ENCODE assay signal across 1 cellular context in the genomic region with DNA sequence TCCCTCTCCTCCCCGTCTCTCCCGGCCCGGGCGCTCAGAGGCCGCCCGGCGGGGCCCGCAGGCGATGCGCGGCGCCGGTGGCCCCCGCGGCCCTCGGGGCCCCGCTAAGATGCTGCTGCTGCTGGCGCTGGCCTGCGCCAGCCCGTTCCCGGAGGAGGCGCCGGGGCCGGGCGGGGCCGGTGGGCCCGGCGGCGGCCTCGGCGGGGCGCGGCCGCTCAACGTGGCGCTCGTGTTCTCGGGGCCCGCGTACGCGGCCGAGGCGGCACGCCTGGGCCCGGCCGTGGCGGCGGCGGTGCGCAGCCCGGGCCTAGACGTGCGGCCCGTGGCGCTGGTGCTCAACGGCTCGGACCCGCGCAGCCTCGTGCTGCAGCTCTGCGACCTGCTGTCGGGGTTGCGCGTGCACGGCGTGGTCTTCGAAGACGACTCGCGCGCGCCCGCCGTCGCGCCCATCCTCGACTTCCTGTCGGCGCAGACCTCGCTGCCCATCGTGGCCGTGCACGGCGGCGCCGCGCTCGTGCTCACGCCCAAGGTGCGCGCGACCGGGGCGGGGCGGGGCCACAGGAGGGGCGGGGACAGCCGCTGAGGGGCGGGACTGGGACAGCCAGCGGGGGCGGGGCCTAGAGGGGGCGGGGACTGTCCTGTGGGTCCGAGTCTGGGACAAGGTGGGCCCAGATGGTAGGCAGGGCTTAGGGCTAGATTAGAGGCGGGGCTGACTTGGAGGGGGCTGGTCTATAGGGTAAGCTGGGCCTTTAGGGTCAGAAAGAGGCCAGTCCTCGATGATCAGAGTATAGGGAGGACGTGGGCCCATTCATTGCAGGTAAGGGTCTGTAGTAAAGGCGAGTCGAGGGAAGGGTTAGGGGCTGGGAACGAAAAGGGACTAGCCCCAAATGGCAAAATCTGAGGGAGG.
A peak's percentile ranks its signal among the peaks of the same experiment; 100 is the strongest.
TF ChIP-seq lines count a peak whose summit lies in the region.

No MANE protein-coding gene starts in this region.

TF ChIP-seq in K562, 482 proteins besides CTCF, POLR2A, EP300 and RAD21 (continued from another document and continues in another):
- TF ChIP-seq, protein P1, sequence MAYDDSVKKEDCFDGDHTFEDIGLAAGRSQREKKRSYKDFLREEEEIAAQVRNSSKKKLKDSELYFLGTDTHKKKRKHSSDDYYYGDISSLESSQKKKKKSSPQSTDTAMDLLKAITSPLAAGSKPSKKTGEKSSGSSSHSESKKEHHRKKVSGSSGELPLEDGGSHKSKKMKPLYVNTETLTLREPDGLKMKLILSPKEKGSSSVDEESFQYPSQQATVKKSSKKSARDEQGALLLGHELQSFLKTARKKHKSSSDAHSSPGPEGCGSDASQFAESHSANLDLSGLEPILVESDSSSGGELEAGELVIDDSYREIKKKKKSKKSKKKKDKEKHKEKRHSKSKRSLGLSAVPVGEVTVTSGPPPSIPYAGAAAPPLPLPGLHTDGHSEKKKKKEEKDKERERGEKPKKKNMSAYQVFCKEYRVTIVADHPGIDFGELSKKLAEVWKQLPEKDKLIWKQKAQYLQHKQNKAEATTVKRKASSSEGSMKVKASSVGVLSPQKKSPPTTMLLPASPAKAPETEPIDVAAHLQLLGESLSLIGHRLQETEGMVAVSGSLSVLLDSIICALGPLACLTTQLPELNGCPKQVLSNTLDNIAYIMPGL (CRISPR knock-in tag; IDR thresholded peaks at IDR 0.05) = peak; percentile 69; the same call in 1 of the 2 replicates
- TF ChIP-seq NBN (IDR thresholded peaks at IDR 0.05; ENCODE audit: low read depth) = peak; percentile 67; the same call in 1 of the 2 replicates
- TF ChIP-seq, protein P2, sequence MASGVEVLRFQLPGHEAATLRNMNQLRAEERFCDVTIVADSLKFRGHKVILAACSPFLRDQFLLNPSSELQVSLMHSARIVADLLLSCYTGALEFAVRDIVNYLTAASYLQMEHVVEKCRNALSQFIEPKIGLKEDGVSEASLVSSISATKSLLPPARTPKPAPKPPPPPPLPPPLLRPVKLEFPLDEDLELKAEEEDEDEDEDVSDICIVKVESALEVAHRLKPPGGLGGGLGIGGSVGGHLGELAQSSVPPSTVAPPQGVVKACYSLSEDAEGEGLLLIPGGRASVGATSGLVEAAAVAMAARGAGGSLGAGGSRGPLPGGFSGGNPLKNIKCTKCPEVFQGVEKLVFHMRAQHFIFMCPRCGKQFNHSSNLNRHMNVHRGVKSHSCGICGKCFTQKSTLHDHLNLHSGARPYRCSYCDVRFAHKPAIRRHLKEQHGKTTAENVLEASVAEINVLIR (CRISPR knock-in tag; IDR thresholded peaks at IDR 0.05) = no peak
- peak; percentile 99 for TF ChIP-seq SUPT5H (IDR thresholded peaks at IDR 0.05)
- TF ChIP-seq, protein P3, sequence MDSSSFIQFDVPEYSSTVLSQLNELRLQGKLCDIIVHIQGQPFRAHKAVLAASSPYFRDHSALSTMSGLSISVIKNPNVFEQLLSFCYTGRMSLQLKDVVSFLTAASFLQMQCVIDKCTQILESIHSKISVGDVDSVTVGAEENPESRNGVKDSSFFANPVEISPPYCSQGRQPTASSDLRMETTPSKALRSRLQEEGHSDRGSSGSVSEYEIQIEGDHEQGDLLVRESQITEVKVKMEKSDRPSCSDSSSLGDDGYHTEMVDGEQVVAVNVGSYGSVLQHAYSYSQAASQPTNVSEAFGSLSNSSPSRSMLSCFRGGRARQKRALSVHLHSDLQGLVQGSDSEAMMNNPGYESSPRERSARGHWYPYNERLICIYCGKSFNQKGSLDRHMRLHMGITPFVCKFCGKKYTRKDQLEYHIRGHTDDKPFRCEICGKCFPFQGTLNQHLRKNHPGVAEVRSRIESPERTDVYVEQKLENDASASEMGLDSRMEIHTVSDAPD (CRISPR knock-in tag; IDR thresholded peaks at IDR 0.05) = no peak
- no peak for TF ChIP-seq KDM4B (IDR thresholded peaks at IDR 0.05; ENCODE audit: borderline replicate concordance in 2 of 2, low read depth in 1 of 2)
- TF ChIP-seq YBX1 (IDR thresholded peaks at IDR 0.05) = no peak
- no peak for TF ChIP-seq FOXM1 (IDR thresholded peaks at IDR 0.05; ENCODE audit: low read depth)
- TF ChIP-seq FOXM1 (CRISPR knock-in tag; IDR thresholded peaks at IDR 0.05; ENCODE audit: low read depth) = peak; percentile 42; the same call in 1 of the 2 replicates
- peak in 1 of 2 experiments; percentile 69; a peak in 1 of 4 replicates for TF ChIP-seq UBTF (IDR thresholded peaks at IDR 0.05; ENCODE audit: borderline replicate concordance in 1 of 2, low read depth in 2 of 2, low read length in 2 of 2)
- TF ChIP-seq GABPB1 (CRISPR knock-in tag; IDR thresholded peaks at IDR 0.05) = peak; percentile 88
- TF ChIP-seq ELF1 (tag; IDR thresholded peaks at IDR 0.05) = peak; percentile 82; the same call in 1 of the 2 replicates
- TF ChIP-seq NRF1 (conservative IDR thresholded peaks at IDR 0.05 in 1 of 2, IDR thresholded peaks at IDR 0.05 in 1 of 2) = peak; percentile 79 to 84; a peak in 3 of 4 replicates
- peak; percentile 75 for TF ChIP-seq SMAD1 (IDR thresholded peaks at IDR 0.05; ENCODE audit: low read depth, low read length, partially characterized antibody)
- TF ChIP-seq, protein P4, sequence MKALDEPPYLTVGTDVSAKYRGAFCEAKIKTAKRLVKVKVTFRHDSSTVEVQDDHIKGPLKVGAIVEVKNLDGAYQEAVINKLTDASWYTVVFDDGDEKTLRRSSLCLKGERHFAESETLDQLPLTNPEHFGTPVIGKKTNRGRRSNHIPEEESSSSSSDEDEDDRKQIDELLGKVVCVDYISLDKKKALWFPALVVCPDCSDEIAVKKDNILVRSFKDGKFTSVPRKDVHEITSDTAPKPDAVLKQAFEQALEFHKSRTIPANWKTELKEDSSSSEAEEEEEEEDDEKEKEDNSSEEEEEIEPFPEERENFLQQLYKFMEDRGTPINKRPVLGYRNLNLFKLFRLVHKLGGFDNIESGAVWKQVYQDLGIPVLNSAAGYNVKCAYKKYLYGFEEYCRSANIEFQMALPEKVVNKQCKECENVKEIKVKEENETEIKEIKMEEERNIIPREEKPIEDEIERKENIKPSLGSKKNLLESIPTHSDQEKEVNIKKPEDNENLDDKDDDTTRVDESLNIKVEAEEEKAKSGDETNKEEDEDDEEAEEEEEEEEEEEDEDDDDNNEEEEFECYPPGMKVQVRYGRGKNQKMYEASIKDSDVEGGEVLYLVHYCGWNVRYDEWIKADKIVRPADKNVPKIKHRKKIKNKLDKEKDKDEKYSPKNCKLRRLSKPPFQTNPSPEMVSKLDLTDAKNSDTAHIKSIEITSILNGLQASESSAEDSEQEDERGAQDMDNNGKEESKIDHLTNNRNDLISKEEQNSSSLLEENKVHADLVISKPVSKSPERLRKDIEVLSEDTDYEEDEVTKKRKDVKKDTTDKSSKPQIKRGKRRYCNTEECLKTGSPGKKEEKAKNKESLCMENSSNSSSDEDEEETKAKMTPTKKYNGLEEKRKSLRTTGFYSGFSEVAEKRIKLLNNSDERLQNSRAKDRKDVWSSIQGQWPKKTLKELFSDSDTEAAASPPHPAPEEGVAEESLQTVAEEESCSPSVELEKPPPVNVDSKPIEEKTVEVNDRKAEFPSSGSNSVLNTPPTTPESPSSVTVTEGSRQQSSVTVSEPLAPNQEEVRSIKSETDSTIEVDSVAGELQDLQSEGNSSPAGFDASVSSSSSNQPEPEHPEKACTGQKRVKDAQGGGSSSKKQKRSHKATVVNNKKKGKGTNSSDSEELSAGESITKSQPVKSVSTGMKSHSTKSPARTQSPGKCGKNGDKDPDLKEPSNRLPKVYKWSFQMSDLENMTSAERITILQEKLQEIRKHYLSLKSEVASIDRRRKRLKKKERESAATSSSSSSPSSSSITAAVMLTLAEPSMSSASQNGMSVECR (CRISPR knock-in tag; IDR thresholded peaks at IDR 0.05) = peak; percentile 11; the same call in 1 of the 2 replicates
- TF ChIP-seq ZNF24 (IDR thresholded peaks at IDR 0.05) = no peak
- TF ChIP-seq TSHZ1 (CRISPR knock-in tag; IDR thresholded peaks at IDR 0.05) = no peak
- no peak for TF ChIP-seq SAFB2 (IDR thresholded peaks at IDR 0.05; ENCODE audit: borderline replicate concordance, low read depth, low read length, severe bottlenecking)
- TF ChIP-seq, protein P5, sequence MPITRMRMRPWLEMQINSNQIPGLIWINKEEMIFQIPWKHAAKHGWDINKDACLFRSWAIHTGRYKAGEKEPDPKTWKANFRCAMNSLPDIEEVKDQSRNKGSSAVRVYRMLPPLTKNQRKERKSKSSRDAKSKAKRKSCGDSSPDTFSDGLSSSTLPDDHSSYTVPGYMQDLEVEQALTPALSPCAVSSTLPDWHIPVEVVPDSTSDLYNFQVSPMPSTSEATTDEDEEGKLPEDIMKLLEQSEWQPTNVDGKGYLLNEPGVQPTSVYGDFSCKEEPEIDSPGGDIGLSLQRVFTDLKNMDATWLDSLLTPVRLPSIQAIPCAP (CRISPR knock-in tag; IDR thresholded peaks at IDR 0.05; ENCODE audit: borderline replicate concordance) = no peak
- TF ChIP-seq ETS1 (conservative IDR thresholded peaks at IDR 0.05; ENCODE audit: control insufficient read depth, low read depth, low read length) = no peak; the same call in 1 of the 2 replicates
- TF ChIP-seq CREB1 (IDR thresholded peaks at IDR 0.05) = no peak; the same call in 1 of the 2 replicates
- peak; percentile 70 for TF ChIP-seq CREB1 (CRISPR knock-in tag; IDR thresholded peaks at IDR 0.05)
- TF ChIP-seq POLR2AphosphoS2 (IDR thresholded peaks at IDR 0.05; ENCODE audit: low read length) = peak; percentile 76; the same call in 1 of the 2 replicates
- TF ChIP-seq ZNF311 (CRISPR knock-in tag; IDR thresholded peaks at IDR 0.05) = no peak
- TF ChIP-seq, protein P6, sequence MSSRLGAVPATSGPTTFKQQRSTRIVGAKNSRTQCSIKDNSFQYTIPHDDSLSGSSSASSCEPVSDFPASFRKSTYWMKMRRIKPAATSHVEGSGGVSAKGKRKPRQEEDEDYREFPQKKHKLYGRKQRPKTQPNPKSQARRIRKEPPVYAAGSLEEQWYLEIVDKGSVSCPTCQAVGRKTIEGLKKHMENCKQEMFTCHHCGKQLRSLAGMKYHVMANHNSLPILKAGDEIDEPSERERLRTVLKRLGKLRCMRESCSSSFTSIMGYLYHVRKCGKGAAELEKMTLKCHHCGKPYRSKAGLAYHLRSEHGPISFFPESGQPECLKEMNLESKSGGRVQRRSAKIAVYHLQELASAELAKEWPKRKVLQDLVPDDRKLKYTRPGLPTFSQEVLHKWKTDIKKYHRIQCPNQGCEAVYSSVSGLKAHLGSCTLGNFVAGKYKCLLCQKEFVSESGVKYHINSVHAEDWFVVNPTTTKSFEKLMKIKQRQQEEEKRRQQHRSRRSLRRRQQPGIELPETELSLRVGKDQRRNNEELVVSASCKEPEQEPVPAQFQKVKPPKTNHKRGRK (tag; IDR thresholded peaks at IDR 0.05) = no peak
- TF ChIP-seq PHTF2 (CRISPR knock-in tag; IDR thresholded peaks at IDR 0.05) = no peak
- TF ChIP-seq SP1 (CRISPR knock-in tag; IDR thresholded peaks at IDR 0.05) = peak; percentile 33
- TF ChIP-seq TAF1 (IDR thresholded peaks at IDR 0.05; ENCODE audit: control insufficient read depth, extremely low read depth, insufficient read depth, low read length, severe bottlenecking) = peak; percentile 64
- TF ChIP-seq, protein P7, sequence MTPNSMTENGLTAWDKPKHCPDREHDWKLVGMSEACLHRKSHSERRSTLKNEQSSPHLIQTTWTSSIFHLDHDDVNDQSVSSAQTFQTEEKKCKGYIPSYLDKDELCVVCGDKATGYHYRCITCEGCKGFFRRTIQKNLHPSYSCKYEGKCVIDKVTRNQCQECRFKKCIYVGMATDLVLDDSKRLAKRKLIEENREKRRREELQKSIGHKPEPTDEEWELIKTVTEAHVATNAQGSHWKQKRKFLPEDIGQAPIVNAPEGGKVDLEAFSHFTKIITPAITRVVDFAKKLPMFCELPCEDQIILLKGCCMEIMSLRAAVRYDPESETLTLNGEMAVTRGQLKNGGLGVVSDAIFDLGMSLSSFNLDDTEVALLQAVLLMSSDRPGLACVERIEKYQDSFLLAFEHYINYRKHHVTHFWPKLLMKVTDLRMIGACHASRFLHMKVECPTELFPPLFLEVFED (CRISPR knock-in tag; conservative IDR thresholded peaks at IDR 0.05) = peak; percentile 82; the same call in 1 of the 2 replicates
- TF ChIP-seq ZBTB1 (CRISPR knock-in tag; IDR thresholded peaks at IDR 0.05; ENCODE audit: borderline replicate concordance, low read depth) = 0 out of 2 replicates have a peak, but pooled peaks have one; percentile 70
- peak; percentile 92 for TF ChIP-seq ZNF584 (CRISPR knock-in tag; IDR thresholded peaks at IDR 0.05; ENCODE audit: low read depth)
